Comparison of ENCODE assay signal across 16 cellular contexts in the genomic region with DNA sequence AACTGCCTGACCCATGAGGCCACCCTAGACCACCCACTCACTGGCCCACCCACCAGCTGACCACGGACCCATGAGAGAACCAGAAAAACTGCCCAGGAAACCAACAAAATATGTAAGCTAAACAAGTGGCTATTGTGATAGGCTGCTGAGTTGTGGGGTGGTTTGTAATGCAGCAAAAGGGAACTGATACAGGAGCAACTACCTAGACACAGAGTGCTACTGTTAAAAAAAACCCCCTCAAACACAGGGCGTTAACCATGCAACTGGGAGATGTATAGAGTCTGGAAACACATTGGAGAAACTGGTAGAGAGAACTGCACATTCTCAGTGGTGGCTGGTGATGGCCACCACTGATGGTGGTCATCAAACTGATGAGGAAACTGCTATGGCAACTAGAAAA.
DNase-seq lines count a peak whose midpoint lies in the region; ATAC-seq and TF ChIP-seq lines count a peak whose summit lies in the region.
"Had no signal": no experiment of that assay in that cellular context is flagged by ENCODE, and none has a peak within 500 bp of the region (broad histone marks: within the 10 kb centered on the region; RNA-seq: fewer than 3 reads in every experiment).

No MANE protein-coding gene starts in this region.

- H3K4me3 Mint-ChIP-seq in T-cell: no peak overlapping the region
- H3K4me3 Mint-ChIP-seq: activated CD4-positive, alpha-beta T cell treated with anti-CD3 and anti-CD28 coated beads, Interleukin-2, amount 10 ng/mL, durations not matched to agents 24 days and 14 days; activated T-helper 1 cell treated with anti-CD3 and anti-CD28 coated beads, Interleukin-12 subunit alpha, Interleukin-12 subunit beta, Interleukin-2, Interleukin-4 antibody, amounts not matched to agents 30 ng/mL and 10 ng/mL and 1 ng/mL, durations not matched to agents 14 hours and 24 hours and 36 hours; T-helper 17 cell had no signal

- peaks cover 3 to 8% of the 10 kb centered on the region in 2 donors for H3K27me3 Mint-ChIP-seq in T-cell
- H3K27me3 Mint-ChIP-seq: activated CD4-positive, alpha-beta T cell treated with anti-CD3 and anti-CD28 coated beads, Interleukin-2, amount 10 ng/mL, durations not matched to agents 24 days and 14 days had no signal

- no peak for TF ChIP-seq CTCF in GM20000 (IDR thresholded peaks at IDR 0.05; ENCODE audit: extremely low read depth, missing control alignments)

- H3K27ac Mint-ChIP-seq in T-cell: no peak overlapping the region
- H3K27ac Mint-ChIP-seq: activated CD4-positive, alpha-beta T cell treated with anti-CD3 and anti-CD28 coated beads, Interleukin-2, amount 10 ng/mL, durations not matched to agents 24 days and 14 days; activated T-helper 1 cell treated with anti-CD3 and anti-CD28 coated beads, Interleukin-12 subunit alpha, Interleukin-12 subunit beta, Interleukin-2, Interleukin-4 antibody, amounts not matched to agents 30 ng/mL and 10 ng/mL and 1 ng/mL, durations not matched to agents 14 hours and 24 hours and 36 hours; T-helper 17 cell had no signal

- ATAC-seq in GM18508 (IDR thresholded peaks at IDR 0.05; ENCODE audit: insufficient read depth, unreplicated experiment) (peak; percentile 95), HG02852 (IDR thresholded peaks at IDR 0.05; ENCODE audit: unreplicated experiment) (peak; percentile 99), HG03457 (IDR thresholded peaks at IDR 0.05; ENCODE audit: unreplicated experiment) (peak; percentile 89), Right ventricle myocardium inferior (no peak), T-cell (replicated peaks in 1 of 4) (no peak)
- ATAC-seq: Panc1, T-helper 17 cell had no signal

- CTCF ChIA-PET in T-cell (lab: Charles Lee): no interaction called here

- H3K36me3 Mint-ChIP-seq in T-cell: no peaks in the 10 kb centered on the region

- intact Hi-C loops in Right ventricle myocardium inferior (cut with DNase I): no loop called here

- H3K4me1 Mint-ChIP-seq in T-cell: peaks cover 0 to 8% (median 3%) of the 10 kb centered on the region in 3 donors
- H3K4me1 Mint-ChIP-seq: activated CD4-positive, alpha-beta T cell treated with anti-CD3 and anti-CD28 coated beads, Interleukin-2, amount 10 ng/mL, durations not matched to agents 24 days and 14 days had no signal

- DNase-seq in GM20000 (ENCODE audit: low spot score) (peak; percentile 14), KBM-7 (no peak), Right ventricle myocardium inferior (ENCODE audit: missing footprints) (no peak), T-cell (no peak), NAMALWA (ENCODE audit: low spot score) (no peak)
- DNase-seq: activated CD4-positive, alpha-beta T cell treated with anti-CD3 and anti-CD28 coated beads, Interleukin-2, amount 10 ng/mL, durations not matched to agents 24 days and 14 days; foreskin fibroblast; NCI-H1417; NCI-H446 treated with DMSO at 0.1 percent for 48 hours; stimulated activated CD4-positive, alpha-beta T cell treated with anti-CD3 and anti-CD28 coated beads, Interleukin-2, amount 100 ng/mL, for 48 hours; T-helper 17 cell had no signal

- no peaks in the 10 kb centered on the region for H3K9me3 Mint-ChIP-seq in T-cell
- H3K9me3 Mint-ChIP-seq: activated CD4-positive, alpha-beta T cell treated with anti-CD3 and anti-CD28 coated beads, Interleukin-2, amount 10 ng/mL, durations not matched to agents 24 days and 14 days; activated T-helper 1 cell treated with anti-CD3 and anti-CD28 coated beads, Interleukin-12 subunit alpha, Interleukin-12 subunit beta, Interleukin-2, Interleukin-4 antibody, amounts not matched to agents 30 ng/mL and 10 ng/mL and 1 ng/mL, durations not matched to agents 14 hours and 24 hours and 36 hours had no signal

- in situ Hi-C loops in KBM-7 (cut with MboI; ENCODE audit: low pct_unique_long_range_greater_than_20kb, low sequenced_read_pairs): no loop called here

- POLR2A ChIA-PET in T-cell (lab: Charles Lee): no interaction called here

Comparison
In these comparisons a context has a peak if more than half of its experiments do, and no peak if none do; other contexts are left out.
1. ATAC-seq: peak in GM18508 (single experiment), HG02852 (single experiment) and HG03457 (single experiment); none in Right ventricle myocardium inferior (single experiment) and T-cell (0 of 4).